Comparison of ENCODE assay signal across 7 cellular contexts in the genomic region with DNA sequence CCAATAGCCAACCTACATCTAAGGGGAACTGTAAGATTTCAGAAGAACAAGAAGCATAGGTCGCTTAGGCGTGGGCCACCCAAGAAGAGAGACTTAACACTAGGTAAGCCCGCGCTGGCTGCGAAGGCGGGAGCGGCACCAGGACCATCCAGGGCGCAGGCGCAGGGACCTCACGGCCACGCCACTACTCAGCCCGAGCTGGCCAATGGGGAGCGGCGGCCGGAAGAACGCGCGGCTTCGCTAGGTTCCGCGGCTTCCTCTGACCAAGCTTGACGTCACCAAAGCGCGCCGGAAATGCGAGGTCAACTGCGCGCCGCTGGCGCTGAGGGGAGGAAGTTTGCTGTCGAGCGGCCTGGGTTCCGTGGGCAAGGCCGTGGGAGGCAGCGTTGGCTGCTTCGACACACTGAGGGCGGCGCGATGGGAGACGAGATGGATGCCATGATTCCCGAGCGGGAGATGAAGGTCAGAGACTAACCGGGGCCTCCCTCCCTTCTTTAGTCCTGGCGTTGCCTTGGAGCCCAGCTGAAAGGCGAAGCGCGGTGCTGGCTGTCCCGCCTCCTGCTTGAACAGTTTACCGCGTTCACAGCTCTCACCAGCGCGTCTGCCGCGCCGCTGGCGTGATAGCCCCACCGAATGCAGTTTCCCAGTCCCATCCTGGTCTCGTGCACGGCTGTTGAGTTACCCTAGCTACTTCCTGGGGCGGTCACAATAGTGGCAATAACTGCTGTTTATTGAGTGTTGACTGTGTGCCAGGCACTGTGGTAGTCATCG. TPM values are rescaled to one million over a fixed set of nuclear protein-coding genes. Genes with fewer than 3 reads are reported as not detected.
DNase-seq lines count a peak whose midpoint lies in the region; ATAC-seq, FAIRE-seq and TF ChIP-seq lines count a peak whose summit lies in the region.

A gene (plus strand): TSS at position 299 of the 771 bp plus-strand sequence. CDS start 119 bp downstream, at position 418.

- peaks cover 31% of the 10 kb centered on the region for H3K79me2 ChIP-seq in hepatocyte

- FAIRE-seq in GM18507 (lab: Jason Lieb, UNC): peak; percentile 97

- peaks cover 15% of the 10 kb centered on the region for H3K4me1 ChIP-seq in hepatocyte (ENCODE audit: insufficient read depth)

- peak; percentile 98 for ATAC-seq in HG02981 (IDR thresholded peaks at IDR 0.05; ENCODE audit: unreplicated experiment)

- peak within 1 kb of the TSS; percentile 98 for H3K4me2 ChIP-seq in hepatocyte

- H3K4me3 ChIP-seq in hepatocyte: peak within 1 kb of the TSS; percentile 66

- H2AFZ ChIP-seq in hepatocyte: peak within 1 kb of the TSS; percentile 84

- WGBS in hepatocyte (ENCODE audit: low lambda C conversion rate, missing lambda C conversion rate): 1% methylated on average over 60 of the region's 61 CpGs

- no peaks in the 10 kb centered on the region for H3K9me2 ChIP-seq in hepatocyte (replicated peaks; ENCODE audit: insufficient read depth)

- no peaks in the 10 kb centered on the region for H3K9me3 ChIP-seq in hepatocyte (ENCODE audit: low read depth)

- TF ChIP-seq CTCF in hepatocyte (IDR thresholded peaks at IDR 0.05; ENCODE audit: poor library complexity): no peak

- H3K27me3 ChIP-seq in hepatocyte: no peaks in the 10 kb centered on the region

- H3K36me3 ChIP-seq in hepatocyte (replicated peaks; ENCODE audit: insufficient read depth, low read depth): peaks cover 5% of the 10 kb centered on the region

- DNase-seq in GM18507 (ENCODE audit: extremely low spot score, insufficient read length, low read depth) (peak; percentile 100), NCI-H2029 treated with DMSO at 0.1 percent for 48 hours (lab: John Stamatoyannopoulos, UW) (peak; percentile 89), T-helper 9 cell (peak; percentile 100), astrocyte of the hippocampus (ENCODE audit: low read depth, low spot score) (peak; percentile 100), hepatocyte (ENCODE audit: low spot score) (peak; percentile 99), renal cortical epithelial cell (ENCODE audit: low read depth) (peak; percentile 90)

- H3K27ac ChIP-seq in hepatocyte: peak within 1 kb of the TSS; percentile 93

- H4K20me1 ChIP-seq in hepatocyte (ENCODE audit: insufficient read depth, poor library complexity, severe bottlenecking): no peaks in the 10 kb centered on the region

RNA-seq across cellular contexts. Expression of the gene that starts here (rescaled TPM):
- total RNA-seq in hepatocyte (18.1 and 28.5 TPM in 2 replicates), renal cortical epithelial cell (11.5 and 40.6 TPM in 2 replicates)
- 13.7 and 16.5 TPM in 2 replicates for polyA plus RNA-seq in hepatocyte

Comparison
In these comparisons a context has a peak if more than half of its experiments do, and no peak if none do; other contexts are left out.
1. Peak in every context shown above with its lines: DNase-seq, ATAC-seq, H3K4me3 ChIP-seq and H3K27ac ChIP-seq.